Comparison of ENCODE assay signal across 18 cellular contexts in genomic region chr3:2978977-2979732, GRCh38.
DNase-seq lines count a peak whose midpoint lies in the region; ATAC-seq, FAIRE-seq and TF ChIP-seq lines count a peak whose summit lies in the region.
"Had no signal": no experiment of that assay in that cellular context is flagged by ENCODE, and none has a peak within 500 bp of the region (broad histone marks: within the 10 kb centered on the region; RNA-seq: fewer than 3 reads in every experiment).

No MANE protein-coding gene starts in this region.

- H3K9me2 ChIP-seq in GM23338 (ENCODE audit: insufficient read depth) (no peaks in the 10 kb centered on the region), MM.1S (replicated peaks; ENCODE audit: insufficient read depth, low read length) (no peaks in the 10 kb centered on the region)

- no peaks in the 10 kb centered on the region for H3K4me1 Mint-ChIP-seq in GM23338
- H3K4me1 Mint-ChIP-seq in neural progenitor cell: peaks cover 24% of the 10 kb centered on the region
- no peaks in the 10 kb centered on the region for H3K4me1 Mint-ChIP-seq in activated CD4-positive, alpha-beta T cell treated with anti-CD3 and anti-CD28 coated beads, Interleukin-2, amount 10 ng/mL, durations not matched to agents 24 days and 14 days

- peaks cover 29% of the 10 kb centered on the region for H3K4me1 ChIP-seq in GM23338 (ENCODE audit: insufficient read depth)
- no peaks in the 10 kb centered on the region for H3K4me1 ChIP-seq in MM.1S (ENCODE audit: low read length)
- H3K4me1 ChIP-seq in iPS-15b (ENCODE audit: control insufficient read depth, insufficient read depth, low read length): peaks cover 18% of the 10 kb centered on the region
- H3K4me1 ChIP-seq in neural progenitor cell: peaks cover 14% of the 10 kb centered on the region
- H3K4me1 ChIP-seq in aorta (ENCODE audit: control insufficient read depth in 1 of 2, insufficient read depth in 2 of 2, low read length in 2 of 2): no peaks in the 10 kb centered on the region
- H3K4me1 ChIP-seq: SJCRH30 had no signal

- ATAC-seq in GM23338: no peak
- no peak for ATAC-seq in aorta (ENCODE audit: low FRiP score)
- ATAC-seq in HG02759 (IDR thresholded peaks at IDR 0.05; ENCODE audit: unreplicated experiment): no peak

- no peak for TF ChIP-seq CTCF in GM23338 (conservative IDR thresholded peaks at IDR 0.05; ENCODE audit: low read depth in 2 of 2)
- no peak for TF ChIP-seq CTCF in MM.1S (IDR thresholded peaks at IDR 0.05; ENCODE audit: low read length)
- TF ChIP-seq CTCF in neural progenitor cell (IDR thresholded peaks at IDR 0.05): no peak

- H3K9me3 ChIP-seq in MM.1S (replicated peaks; ENCODE audit: insufficient read depth, low read length) (no peaks in the 10 kb centered on the region), iPS-15b (ENCODE audit: control insufficient read depth, insufficient read depth, low read length) (no peaks in the 10 kb centered on the region), neural progenitor cell (ENCODE audit: low read depth) (no peaks in the 10 kb centered on the region), aorta (ENCODE audit: control insufficient read depth, low read length) (no peaks in the 10 kb centered on the region)
- H3K9me3 ChIP-seq: SJCRH30 had no signal

- H3K4me3 Mint-ChIP-seq in GM23338: no peak overlapping the region
- no peak overlapping the region for H3K4me3 Mint-ChIP-seq in neural progenitor cell
- H3K4me3 Mint-ChIP-seq in activated CD4-positive, alpha-beta T cell treated with anti-CD3 and anti-CD28 coated beads, Interleukin-2, amount 10 ng/mL, durations not matched to agents 24 days and 14 days: no peak overlapping the region

- H3K79me2 ChIP-seq in GM23338 (replicated peaks; ENCODE audit: insufficient read depth) (no peaks in the 10 kb centered on the region), MM.1S (ENCODE audit: low read length) (no peaks in the 10 kb centered on the region), neural progenitor cell (ENCODE audit: low read depth) (no peaks in the 10 kb centered on the region)

- H3K4me2 ChIP-seq in GM23338 (peak overlapping the region; percentile 17), MM.1S (ENCODE audit: low read depth, low read length) (peak overlapping the region; percentile 21; the same call in 1 of the 2 replicates), neural progenitor cell (peak overlapping the region; percentile 19)

- FAIRE-seq in urothelium cell line (lab: Jason Lieb, UNC): no peak

- no peak overlapping the region for H3K27ac ChIP-seq in GM23338 (ENCODE audit: low read depth)
- H3K27ac ChIP-seq in MM.1S (ENCODE audit: low read length): no peak overlapping the region
- H3K27ac ChIP-seq in neural progenitor cell: no peak overlapping the region
- no peak overlapping the region for H3K27ac ChIP-seq in aorta (ENCODE audit: low read depth in 1 of 2, low read length in 2 of 2)
- H3K27ac ChIP-seq: HL-60, RWPE1, SJCRH30 had no signal

- 72 to 81% methylated on average over 9 of the region's 9 CpGs for WGBS in aorta, 2 donors

- H3K9ac ChIP-seq in MM.1S (ENCODE audit: low read length) (no peak overlapping the region), iPS-15b (ENCODE audit: low read depth, low read length) (no peak overlapping the region), neural progenitor cell (no peak overlapping the region)

- H3K27ac Mint-ChIP-seq in GM23338 (no peak overlapping the region), neural progenitor cell (no peak overlapping the region)
- no peak overlapping the region for H3K27ac Mint-ChIP-seq in activated CD4-positive, alpha-beta T cell treated with anti-CD3 and anti-CD28 coated beads, Interleukin-2, amount 10 ng/mL, durations not matched to agents 24 days and 14 days

- peaks cover 96% of the 10 kb centered on the region for H3K9me3 Mint-ChIP-seq in GM23338
- no peaks in the 10 kb centered on the region for H3K9me3 Mint-ChIP-seq in neural progenitor cell
- H3K9me3 Mint-ChIP-seq in activated CD4-positive, alpha-beta T cell treated with anti-CD3 and anti-CD28 coated beads, Interleukin-2, amount 10 ng/mL, durations not matched to agents 24 days and 14 days: no peaks in the 10 kb centered on the region

- H3K27me3 ChIP-seq in GM23338 (ENCODE audit: insufficient read depth): no peaks in the 10 kb centered on the region
- no peaks in the 10 kb centered on the region for H3K27me3 ChIP-seq in MM.1S (replicated peaks; ENCODE audit: insufficient read depth, low read length)
- H3K27me3 ChIP-seq in iPS-15b (ENCODE audit: control insufficient read depth, insufficient read depth, low read length): no peaks in the 10 kb centered on the region
- H3K27me3 ChIP-seq in neural progenitor cell: no peaks in the 10 kb centered on the region
- no peaks in the 10 kb centered on the region for H3K27me3 ChIP-seq in aorta (ENCODE audit: control insufficient read depth in 1 of 2, insufficient read depth in 2 of 2, low read length in 1 of 2)
- H3K27me3 ChIP-seq: SJCRH30 had no signal

- H3F3A ChIP-seq in GM23338 (replicated peaks; ENCODE audit: low read depth) (no peaks in the 10 kb centered on the region), MM.1S (ENCODE audit: insufficient read depth, low read length) (no peaks in the 10 kb centered on the region), neural progenitor cell (ENCODE audit: low read depth) (no peaks in the 10 kb centered on the region)

- H3K36me3 Mint-ChIP-seq in GM23338 (ENCODE audit: low read depth) (peaks cover 22% of the 10 kb centered on the region; the same call in 2 of the 3 replicates), neural progenitor cell (no peaks in the 10 kb centered on the region)
- no peaks in the 10 kb centered on the region for H3K36me3 Mint-ChIP-seq in activated CD4-positive, alpha-beta T cell treated with anti-CD3 and anti-CD28 coated beads, Interleukin-2, amount 10 ng/mL, durations not matched to agents 24 days and 14 days (ENCODE audit: low read depth)

- H2AFZ ChIP-seq in GM23338 (peak overlapping the region; percentile 1; the same call in 1 of the 2 replicates), MM.1S (ENCODE audit: low read length) (no peak overlapping the region), neural progenitor cell (replicated peaks) (peak overlapping the region; percentile 40)

- H3K4me3 ChIP-seq in GM23338: peak overlapping the region; percentile 22
- H3K4me3 ChIP-seq in MM.1S (ENCODE audit: low read length): no peak overlapping the region
- H3K4me3 ChIP-seq in iPS-15b (ENCODE audit: low read depth, low read length): peak overlapping the region; percentile 10
- no peak overlapping the region for H3K4me3 ChIP-seq in neural progenitor cell
- H3K4me3 ChIP-seq in aorta (ENCODE audit: low read length in 2 of 2): no peak overlapping the region
- H3K4me3 ChIP-seq: SJCRH30 had no signal

- H4K20me1 ChIP-seq in GM23338 (replicated peaks; ENCODE audit: insufficient read depth) (no peaks in the 10 kb centered on the region), MM.1S (ENCODE audit: insufficient read depth, low read length) (no peaks in the 10 kb centered on the region), neural progenitor cell (ENCODE audit: low read depth) (no peaks in the 10 kb centered on the region)

- DNase-seq in GM23338 (ENCODE audit: low spot score) (peak; percentile 69), MM.1S (peak; percentile 28), neural progenitor cell (ENCODE audit: low spot score) (no peak), aorta (no peak), urothelium cell line (ENCODE audit: low spot score) (no peak)
- no peak for DNase-seq in activated CD4-positive, alpha-beta T cell treated with anti-CD3 and anti-CD28 coated beads, Interleukin-2, amount 10 ng/mL, durations not matched to agents 24 days and 14 days
- DNase-seq: DMS79, KBM-7, NCI-H1048, NCI-H146, NCI-H2107, NCI-H226, NCI-H526, SJCRH30 had no signal

- intact Hi-C loops in aorta (cut with DNase I): no loop called here
- intact Hi-C loops in activated CD4-positive, alpha-beta T cell treated with anti-CD3 and anti-CD28 coated beads, Interleukin-2, amount 10 ng/mL, durations not matched to agents 24 days and 14 days (cut with micrococcal nuclease): no loop called here

- no peaks in the 10 kb centered on the region for H3K27me3 Mint-ChIP-seq in GM23338 (ENCODE audit: insufficient read depth, low read depth, poor library complexity)
- no peaks in the 10 kb centered on the region for H3K27me3 Mint-ChIP-seq in neural progenitor cell (ENCODE audit: insufficient read depth, low read depth)
- H3K27me3 Mint-ChIP-seq in activated CD4-positive, alpha-beta T cell treated with anti-CD3 and anti-CD28 coated beads, Interleukin-2, amount 10 ng/mL, durations not matched to agents 24 days and 14 days: no peaks in the 10 kb centered on the region

- H3K36me3 ChIP-seq in GM23338 (ENCODE audit: insufficient read depth): no peaks in the 10 kb centered on the region
- H3K36me3 ChIP-seq in MM.1S (replicated peaks; ENCODE audit: insufficient read depth, low read length): no peaks in the 10 kb centered on the region
- no peaks in the 10 kb centered on the region for H3K36me3 ChIP-seq in iPS-15b (ENCODE audit: control insufficient read depth, insufficient read depth, low read length)
- no peaks in the 10 kb centered on the region for H3K36me3 ChIP-seq in neural progenitor cell
- H3K36me3 ChIP-seq in aorta (ENCODE audit: control insufficient read depth in 1 of 2, insufficient read depth in 2 of 2, low read length in 1 of 2): no peaks in the 10 kb centered on the region
- H3K36me3 ChIP-seq: SJCRH30 had no signal

TF ChIP-seq in GM23338, 12 proteins besides CTCF, POLR2A, EP300 and RAD21:
- no peak for TF ChIP-seq EZH2 (IDR thresholded peaks at IDR 0.05; ENCODE audit: low read depth, unreplicated experiment)
- TF ChIP-seq NANOG (IDR thresholded peaks at IDR 0.05; ENCODE audit: borderline replicate concordance): no peak
- no peak for TF ChIP-seq JUNB (IDR thresholded peaks at IDR 0.05; ENCODE audit: unreplicated experiment)
- TF ChIP-seq EZH2phosphoT487 (IDR thresholded peaks at IDR 0.05; ENCODE audit: unreplicated experiment): no peak
- no peak for TF ChIP-seq POLR2AphosphoS5 (IDR thresholded peaks at IDR 0.05; ENCODE audit: low read depth)

Comparison
In these comparisons a context has a peak if more than half of its experiments do, and no peak if none do; other contexts are left out.
1. DNase-seq: peak in GM23338 (single experiment) and MM.1S (single experiment); none in neural progenitor cell (single experiment), aorta (0 of 2), activated CD4-positive, alpha-beta T cell treated with anti-CD3 and anti-CD28 coated beads, Interleukin-2, amount 10 ng/mL, durations not matched to agents 24 days and 14 days (single experiment) and urothelium cell line (single experiment).
2. H3K4me3 ChIP-seq: peak in GM23338 (single experiment) and iPS-15b (single experiment); none in MM.1S (single experiment), neural progenitor cell (single experiment) and aorta (0 of 2).
3. Peak in every context shown above with its lines, with median percentiles within 50 percentile points of each other: H3K4me2 ChIP-seq.